In the genomic region with DNA sequence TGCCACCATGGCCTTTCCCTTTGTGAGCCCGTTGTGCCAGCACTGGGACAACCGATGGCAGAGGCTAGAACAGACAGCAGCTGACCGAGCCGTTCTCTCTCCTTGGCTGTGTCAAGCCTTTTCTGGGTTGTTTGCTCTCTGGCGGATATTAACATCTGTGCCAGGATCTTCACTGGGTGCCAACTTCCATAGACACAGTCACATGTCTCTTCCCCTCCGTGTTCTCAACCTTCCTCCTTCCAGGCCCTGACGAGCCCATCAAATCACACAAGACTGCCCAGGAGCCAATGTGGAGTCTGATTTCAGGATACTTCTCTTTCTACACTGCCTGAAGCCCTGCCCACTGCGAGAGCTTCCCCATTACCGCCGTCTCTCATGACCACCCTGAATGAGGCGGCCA, we compare ENCODE assay signal across 27 cellular contexts.
DNase-seq lines count a peak whose midpoint lies in the region; ATAC-seq and TF ChIP-seq lines count a peak whose summit lies in the region.
"Had no signal": no experiment of that assay in that cellular context is flagged by ENCODE, and none has a peak within 500 bp of the region (broad histone marks: within the 10 kb centered on the region; RNA-seq: fewer than 3 reads in every experiment).

No MANE protein-coding gene starts in this region.

- no peak overlapping the region for H4K5ac ChIP-seq in mesendoderm (ENCODE audit: low read length)

- CTCF ChIA-PET in activated CD8-positive, alpha-beta T cell treated with anti-CD3 and anti-CD28 coated beads for 36 hours (lab: Charles Lee), result interaction anchor here (1.0 to 5.9 kb wide), 4 partner anchors 10 to 158 kb away, joined by 3 to 32 read pairs (median 9); no protein-coding TSS in a partner anchor
- CTCF ChIA-PET in CD8-positive, alpha-beta T cell (lab: Charles Lee), result interaction anchor here (0.9 to 5.1 kb wide), 6 partner anchors 10 to 740 kb away, joined by 3 to 31 read pairs (median 4); no protein-coding TSS in a partner anchor

- POLR2A ChIA-PET in activated CD8-positive, alpha-beta T cell treated with anti-CD3 and anti-CD28 coated beads for 36 hours (lab: Charles Lee), result no interaction called here
- POLR2A ChIA-PET in CD8-positive, alpha-beta T cell (lab: Charles Lee), result interaction anchor here (0.7 kb wide), 1 partner anchor 141 kb away, joined by 3 read pairs; no protein-coding TSS in a partner anchor

- no peaks in the 10 kb centered on the region for H3K36me3 ChIP-seq in mesendoderm (ENCODE audit: control insufficient read depth, insufficient read depth, low read length)
- H3K36me3 ChIP-seq in CD8-positive, alpha-beta T cell (ENCODE audit: insufficient read depth, low read length), result no peaks in the 10 kb centered on the region
- H3K36me3 ChIP-seq: BLaER1 treated with 17β-estradiol and CSF1 and Interleukin-3, amounts not matched to agents 10 nM and 100 nM; HAP-1; thyroid gland had no signal

- H3K4me3 ChIP-seq in mesendoderm (ENCODE audit: low read length), result no peak overlapping the region
- H3K4me3 ChIP-seq in CD8-positive, alpha-beta T cell (ENCODE audit: low read depth, low read length), result no peak overlapping the region
- H3K4me3 ChIP-seq: BLaER1 treated with 17β-estradiol and CSF1 and Interleukin-3, amounts not matched to agents 10 nM and 100 nM; HAP-1; thyroid gland had no signal

- no peak overlapping the region for H3K18ac ChIP-seq in mesendoderm (ENCODE audit: low read length)

- H3K56ac ChIP-seq in mesendoderm (ENCODE audit: low read length), result peak overlapping the region; percentile 43

- no CpG with 5 or more reads among the region's 11 CpGs for WGBS in mesendoderm (ENCODE audit: extremely low coverage, insufficient coverage, low lambda C conversion rate)

- peaks cover 14% of the 10 kb centered on the region for H3K4me1 ChIP-seq in mesendoderm (ENCODE audit: control insufficient read depth, low read depth, low read length)
- no peaks in the 10 kb centered on the region for H3K4me1 ChIP-seq in CD8-positive, alpha-beta T cell (ENCODE audit: insufficient read depth, low read length)

- no peaks in the 10 kb centered on the region for H3K27me3 ChIP-seq in mesendoderm (ENCODE audit: insufficient read depth, low read length, poor library complexity)
- no peaks in the 10 kb centered on the region for H3K27me3 ChIP-seq in CD8-positive, alpha-beta T cell (ENCODE audit: insufficient read depth, low read length)
- H3K27me3 ChIP-seq: thyroid gland had no signal

- H3K27ac ChIP-seq in mesendoderm (ENCODE audit: low read depth, low read length), result no peak overlapping the region
- no peak overlapping the region for H3K27ac ChIP-seq in CD8-positive, alpha-beta T cell (ENCODE audit: low read depth, low read length)
- H3K27ac ChIP-seq: BLaER1 treated with 17β-estradiol and CSF1 and Interleukin-3, amounts not matched to agents 10 nM and 100 nM; thyroid gland had no signal

- intact Hi-C loops in activated CD8-positive, alpha-beta T cell treated with anti-CD3 and anti-CD28 coated beads for 36 hours (cut with micrococcal nuclease), result no loop called here
- intact Hi-C loops in CD8-positive, alpha-beta T cell (cut with DNase I, micrococcal nuclease), result no loop called here

- no peak overlapping the region for H3K4ac ChIP-seq in mesendoderm (ENCODE audit: low read depth, low read length)

- DNase-seq in Ammon's horn (ENCODE audit: low spot score), result peak; percentile 48
- peak; percentile 14 for DNase-seq in MV-4-11 (lab: John Stamatoyannopoulos, UW)
- DNase-seq in NOMO-1 treated with DMSO at 0.1 percent for 48 hours (lab: John Stamatoyannopoulos, UW; ENCODE audit: unreplicated experiment), result peak; percentile 57
- DNase-seq in mesendoderm, result no peak
- no peak for DNase-seq in activated CD8-positive, alpha-beta T cell treated with anti-CD3 and anti-CD28 coated beads for 36 hours
- DNase-seq in CD8-positive, alpha-beta T cell, result no peak
- DNase-seq in HFFc6, result no peak
- no peak for DNase-seq in islet precursor cell
- DNase-seq: ACHN; activated B cell treated with CpG ODN at 0.5 μM for 24 hours; activated CD4-positive, alpha-beta memory T cell treated with anti-CD3 and anti-CD28 coated beads, Interleukin-2, amount 10 ng/mL, durations not matched to agents 7 days and 5 days; activated effector memory CD4-positive, alpha-beta T cell treated with Interleukin-2 at 50 U/mL for 16 hours; activated naive CD8-positive, alpha-beta T cell treated with anti-CD3 and anti-CD28 coated beads for 36 hours; Kasumi-1; kidney; mesenchymal stem cell; NCI-H1436; NCI-H526; OCI-M1; right cardiac atrium; stimulated activated CD4-positive, alpha-beta T cell treated with anti-CD3 and anti-CD28 coated beads, Interleukin-12 subunit alpha, Interleukin-12 subunit beta, amount 100 ng/mL, for 4 hours; stimulated activated CD4-positive, alpha-beta T cell treated with anti-CD3 and anti-CD28 coated beads, Interleukin-4, amount 100 ng/mL, for 4 hours; stimulated activated naive CD4-positive, alpha-beta T cell treated with Interleukin-2 at 50 U/mL for 16 hours; T1000; thyroid gland had no signal

- no peak overlapping the region for H3K4me3 Mint-ChIP-seq in activated CD8-positive, alpha-beta T cell treated with anti-CD3 and anti-CD28 coated beads for 36 hours
- H3K4me3 Mint-ChIP-seq in CD8-positive, alpha-beta T cell, result no peak overlapping the region
- H3K4me3 Mint-ChIP-seq in HFFc6, result no peak overlapping the region
- H3K4me3 Mint-ChIP-seq: activated B cell treated with CpG ODN at 0.5 μM for 24 hours; activated CD4-positive, alpha-beta memory T cell treated with anti-CD3 and anti-CD28 coated beads, Interleukin-2, amount 10 ng/mL, durations not matched to agents 7 days and 5 days; activated naive CD8-positive, alpha-beta T cell treated with anti-CD3 and anti-CD28 coated beads for 36 hours had no signal

- H3K9me3 ChIP-seq in CD8-positive, alpha-beta T cell (ENCODE audit: low read length), result no peaks in the 10 kb centered on the region
- H3K9me3 ChIP-seq: BLaER1 treated with 17β-estradiol and CSF1 and Interleukin-3, amounts not matched to agents 10 nM and 100 nM; HAP-1; thyroid gland had no signal

- ATAC-seq in activated CD8-positive, alpha-beta T cell treated with anti-CD3 and anti-CD28 coated beads for 36 hours, result no peak
- no peak for ATAC-seq in CD8-positive, alpha-beta T cell

- no peak overlapping the region for H2BK5ac ChIP-seq in mesendoderm (ENCODE audit: low read length)

- no peaks in the 10 kb centered on the region for H3K79me2 ChIP-seq in mesendoderm (ENCODE audit: control insufficient read depth, insufficient read depth, low read length)

- no peak overlapping the region for H4K8ac ChIP-seq in mesendoderm (ENCODE audit: low read depth, low read length)

- no peak overlapping the region for H2BK15ac ChIP-seq in mesendoderm (replicated peaks; ENCODE audit: low read depth)

- no peaks in the 10 kb centered on the region for H3K79me1 ChIP-seq in mesendoderm (ENCODE audit: low read length)

- H3K27me3 Mint-ChIP-seq in activated CD8-positive, alpha-beta T cell treated with anti-CD3 and anti-CD28 coated beads for 36 hours, result peaks cover 14% of the 10 kb centered on the region
- H3K27me3 Mint-ChIP-seq in CD8-positive, alpha-beta T cell (ENCODE audit: low read depth), result peaks cover 23% of the 10 kb centered on the region
- H3K27me3 Mint-ChIP-seq in HFFc6 (ENCODE audit: insufficient read depth), result peaks cover 2% of the 10 kb centered on the region; the same call in 1 of the 2 replicates

- H3K4me1 Mint-ChIP-seq in activated CD8-positive, alpha-beta T cell treated with anti-CD3 and anti-CD28 coated beads for 36 hours (ENCODE audit: low read depth), result peaks cover 2% of the 10 kb centered on the region
- H3K4me1 Mint-ChIP-seq in CD8-positive, alpha-beta T cell (ENCODE audit: low read depth), result peaks cover 2% of the 10 kb centered on the region
- H3K4me1 Mint-ChIP-seq in HFFc6 (ENCODE audit: low read depth), result peaks cover 8% of the 10 kb centered on the region; the same call in 1 of the 2 replicates
- H3K4me1 Mint-ChIP-seq: activated naive CD8-positive, alpha-beta T cell treated with anti-CD3 and anti-CD28 coated beads for 36 hours had no signal

- no peaks in the 10 kb centered on the region for H3K9me3 Mint-ChIP-seq in activated CD8-positive, alpha-beta T cell treated with anti-CD3 and anti-CD28 coated beads for 36 hours
- H3K9me3 Mint-ChIP-seq in CD8-positive, alpha-beta T cell, result no peaks in the 10 kb centered on the region
- H3K9me3 Mint-ChIP-seq in HFFc6, result no peaks in the 10 kb centered on the region; the same call in 1 of the 2 replicates
- H3K9me3 Mint-ChIP-seq: activated B cell treated with CpG ODN at 0.5 μM for 24 hours; activated CD4-positive, alpha-beta memory T cell treated with anti-CD3 and anti-CD28 coated beads, Interleukin-2, amount 10 ng/mL, durations not matched to agents 7 days and 5 days; activated naive CD8-positive, alpha-beta T cell treated with anti-CD3 and anti-CD28 coated beads for 36 hours had no signal

- no peak for TF ChIP-seq CTCF in activated CD8-positive, alpha-beta T cell treated with anti-CD3 and anti-CD28 coated beads for 36 hours (IDR thresholded peaks at IDR 0.05)
- TF ChIP-seq CTCF in CD8-positive, alpha-beta T cell (IDR thresholded peaks at IDR 0.05), result no peak
- TF ChIP-seq CTCF in HFFc6 (IDR thresholded peaks at IDR 0.05), result no peak

- no peaks in the 10 kb centered on the region for H3K36me3 Mint-ChIP-seq in activated CD8-positive, alpha-beta T cell treated with anti-CD3 and anti-CD28 coated beads for 36 hours (ENCODE audit: low read depth)
- no peaks in the 10 kb centered on the region for H3K36me3 Mint-ChIP-seq in CD8-positive, alpha-beta T cell
- H3K36me3 Mint-ChIP-seq in HFFc6 (ENCODE audit: low read depth), result no peaks in the 10 kb centered on the region
- H3K36me3 Mint-ChIP-seq: activated naive CD8-positive, alpha-beta T cell treated with anti-CD3 and anti-CD28 coated beads for 36 hours had no signal

- no peak overlapping the region for H3K4me2 ChIP-seq in mesendoderm (ENCODE audit: low read length)
- H3K4me2 ChIP-seq: BLaER1 treated with 17β-estradiol and CSF1 and Interleukin-3, amounts not matched to agents 10 nM and 100 nM had no signal

- H2BK120ac ChIP-seq in mesendoderm (ENCODE audit: low read depth, low read length), result no peak overlapping the region

- H3K23ac ChIP-seq in mesendoderm (ENCODE audit: low read length), result no peak overlapping the region

- H2AK5ac ChIP-seq in mesendoderm (ENCODE audit: low read length), result peak overlapping the region; percentile 77

- H3K27ac Mint-ChIP-seq in activated CD8-positive, alpha-beta T cell treated with anti-CD3 and anti-CD28 coated beads for 36 hours, result no peak overlapping the region
- H3K27ac Mint-ChIP-seq in CD8-positive, alpha-beta T cell, result no peak overlapping the region
- H3K27ac Mint-ChIP-seq in HFFc6, result no peak overlapping the region
- H3K27ac Mint-ChIP-seq: activated B cell treated with CpG ODN at 0.5 μM for 24 hours; activated CD4-positive, alpha-beta memory T cell treated with anti-CD3 and anti-CD28 coated beads, Interleukin-2, amount 10 ng/mL, durations not matched to agents 7 days and 5 days; activated naive CD8-positive, alpha-beta T cell treated with anti-CD3 and anti-CD28 coated beads for 36 hours had no signal

- H3K9ac ChIP-seq in mesendoderm (ENCODE audit: low read length), result no peak overlapping the region
- H3K9ac ChIP-seq: BLaER1 treated with 17β-estradiol and CSF1 and Interleukin-3, amounts not matched to agents 10 nM and 100 nM had no signal

Comparison
In these comparisons a context has a peak if more than half of its experiments do, and no peak if none do; other contexts are left out.
1. DNase-seq: peak in Ammon's horn (single experiment), MV-4-11 (single experiment) and NOMO-1 treated with DMSO at 0.1 percent for 48 hours (single experiment); none in mesendoderm (single experiment), activated CD8-positive, alpha-beta T cell treated with anti-CD3 and anti-CD28 coated beads for 36 hours (single experiment), CD8-positive, alpha-beta T cell (0 of 7), HFFc6 (single experiment) and islet precursor cell (single experiment).